Comparison of ENCODE assay signal across 1 cellular context in genomic region chr17:352421-353212, GRCh38.
TF ChIP-seq lines count a peak whose summit lies in the region.

Gene RPH3AL, minus strand, starts transcription at chr17:352807. Its CDS starts 25,264 bp downstream, at chr17:327543.

TF ChIP-seq in HepG2, 621 proteins besides CTCF, POLR2A, EP300 and RAD21 (continued from another document and continues in another):
- TF ChIP-seq DZIP1 (CRISPR knock-in tag; IDR thresholded peaks at IDR 0.05) (0 out of 2 replicates have a peak, but pooled peaks have one; percentile 24), HOXD1 (CRISPR knock-in tag; IDR thresholded peaks at IDR 0.05) (0 out of 2 replicates have a peak, but pooled peaks have one; percentile 18), ZNF251 (CRISPR knock-in tag; IDR thresholded peaks at IDR 0.05) (0 out of 2 replicates have a peak, but pooled peaks have one; percentile 23), PHF8 (CRISPR knock-in tag; IDR thresholded peaks at IDR 0.05) (peak; percentile 79), ZNF3 (CRISPR knock-in tag; IDR thresholded peaks at IDR 0.05) (0 out of 2 replicates have a peak, but pooled peaks have one; percentile 9), ZNF709 (CRISPR knock-in tag; IDR thresholded peaks at IDR 0.05) (0 out of 2 replicates have a peak, but pooled peaks have one; percentile 76), THAP9 (CRISPR knock-in tag; IDR thresholded peaks at IDR 0.05; ENCODE audit: borderline replicate concordance) (peak; percentile 46; the same call in 1 of the 2 replicates), ZNF558 (CRISPR knock-in tag; IDR thresholded peaks at IDR 0.05; ENCODE audit: borderline replicate concordance) (no peak; the same call in 1 of the 2 replicates), ZNF878 (CRISPR knock-in tag; IDR thresholded peaks at IDR 0.05) (peak; percentile 83; the same call in 1 of the 2 replicates), ZNF777 (CRISPR knock-in tag; IDR thresholded peaks at IDR 0.05) (peak; percentile 37; the same call in 1 of the 2 replicates), ZNF574 (CRISPR knock-in tag; IDR thresholded peaks at IDR 0.05) (peak; percentile 56; the same call in 1 of the 2 replicates), ZNF432 (CRISPR knock-in tag; IDR thresholded peaks at IDR 0.05; ENCODE audit: borderline replicate concordance) (0 out of 2 replicates have a peak, but pooled peaks have one; percentile 73), ZNF510 (CRISPR knock-in tag; IDR thresholded peaks at IDR 0.05; ENCODE audit: low read depth) (peak; percentile 94), ZMAT5 (CRISPR knock-in tag; IDR thresholded peaks at IDR 0.05; ENCODE audit: borderline replicate concordance, low read depth) (no peak), SAP130 (CRISPR knock-in tag; IDR thresholded peaks at IDR 0.05; ENCODE audit: low read depth) (peak; percentile 79), SALL2 (CRISPR knock-in tag; IDR thresholded peaks at IDR 0.05) (no peak), SETDB1 (CRISPR knock-in tag; IDR thresholded peaks at IDR 0.05; ENCODE audit: borderline replicate concordance) (no peak), HIC2 (CRISPR knock-in tag; IDR thresholded peaks at IDR 0.05; ENCODE audit: low read depth) (no peak), ATF7-NPFF (CRISPR knock-in tag; IDR thresholded peaks at IDR 0.05; ENCODE audit: low read depth) (no peak), HMGXB3 (CRISPR knock-in tag; IDR thresholded peaks at IDR 0.05; ENCODE audit: borderline replicate concordance) (peak; percentile 69), ZBTB43 (CRISPR knock-in tag; conservative IDR thresholded peaks at IDR 0.05) (peak; percentile 17), REL (CRISPR knock-in tag; conservative IDR thresholded peaks at IDR 0.05) (0 out of 2 replicates have a peak, but pooled peaks have one; percentile 26), IKZF5 (CRISPR knock-in tag; IDR thresholded peaks at IDR 0.05) (peak; percentile 25; the same call in 1 of the 2 replicates), GZF1 (CRISPR knock-in tag; IDR thresholded peaks at IDR 0.05) (peak; percentile 58; the same call in 1 of the 2 replicates), SSRP1 (CRISPR knock-in tag; IDR thresholded peaks at IDR 0.05) (no peak), MXD1 (CRISPR knock-in tag; IDR thresholded peaks at IDR 0.05) (peak; percentile 40), NR2F6 (IDR thresholded peaks at IDR 0.05) (peak; percentile 57), NR2F6 (CRISPR knock-in tag; IDR thresholded peaks at IDR 0.05) (peak; percentile 18; the same call in 1 of the 2 replicates), USF2 (IDR thresholded peaks at IDR 0.05; ENCODE audit: low read depth, low read length) (no peak), USF2 (CRISPR knock-in tag; IDR thresholded peaks at IDR 0.05; ENCODE audit: borderline replicate concordance) (no peak), FOXP4 (CRISPR knock-in tag; IDR thresholded peaks at IDR 0.05) (peak; percentile 61; the same call in 1 of the 2 replicates)
